Comparison of ENCODE assay signal across 1 cellular context in genomic region chrX:109719262-109719661, GRCh38.
A peak's percentile ranks its signal among the peaks of the same experiment; 100 is the strongest.
TF ChIP-seq lines count a peak whose summit lies in the region.

No MANE protein-coding gene starts in this region.

TF ChIP-seq in GM12878, 131 proteins besides CTCF, POLR2A, EP300 and RAD21:
- TF ChIP-seq, protein P1, sequence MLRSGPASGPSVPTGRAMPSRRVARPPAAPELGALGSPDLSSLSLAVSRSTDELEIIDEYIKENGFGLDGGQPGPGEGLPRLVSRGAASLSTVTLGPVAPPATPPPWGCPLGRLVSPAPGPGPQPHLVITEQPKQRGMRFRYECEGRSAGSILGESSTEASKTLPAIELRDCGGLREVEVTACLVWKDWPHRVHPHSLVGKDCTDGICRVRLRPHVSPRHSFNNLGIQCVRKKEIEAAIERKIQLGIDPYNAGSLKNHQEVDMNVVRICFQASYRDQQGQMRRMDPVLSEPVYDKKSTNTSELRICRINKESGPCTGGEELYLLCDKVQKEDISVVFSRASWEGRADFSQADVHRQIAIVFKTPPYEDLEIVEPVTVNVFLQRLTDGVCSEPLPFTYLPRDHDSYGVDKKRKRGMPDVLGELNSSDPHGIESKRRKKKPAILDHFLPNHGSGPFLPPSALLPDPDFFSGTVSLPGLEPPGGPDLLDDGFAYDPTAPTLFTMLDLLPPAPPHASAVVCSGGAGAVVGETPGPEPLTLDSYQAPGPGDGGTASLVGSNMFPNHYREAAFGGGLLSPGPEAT (IDR thresholded peaks at IDR 0.05; ENCODE audit: low read depth) = peak; percentile 25; the same call in 1 of the 2 replicates
- no peak for TF ChIP-seq MTA3 (IDR thresholded peaks at IDR 0.05; ENCODE audit: borderline replicate concordance, low read length)
- TF ChIP-seq BRCA1 (IDR thresholded peaks at IDR 0.05; ENCODE audit: low read depth, low read length) = no peak
- TF ChIP-seq RELA (IDR thresholded peaks at IDR 0.05; ENCODE audit: borderline replicate concordance, partially characterized antibody) = no peak
- TF ChIP-seq, protein P2, sequence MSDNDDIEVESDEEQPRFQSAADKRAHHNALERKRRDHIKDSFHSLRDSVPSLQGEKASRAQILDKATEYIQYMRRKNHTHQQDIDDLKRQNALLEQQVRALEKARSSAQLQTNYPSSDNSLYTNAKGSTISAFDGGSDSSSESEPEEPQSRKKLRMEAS (IDR thresholded peaks at IDR 0.05; ENCODE audit: low read depth, low read length) = no peak
- no peak for TF ChIP-seq ZBTB11 (CRISPR knock-in tag; IDR thresholded peaks at IDR 0.05)
- TF ChIP-seq RBBP5 (conservative IDR thresholded peaks at IDR 0.05) = no peak
- TF ChIP-seq NRF1 (conservative IDR thresholded peaks at IDR 0.05; ENCODE audit: low read depth, low read length) = no peak
- peak; percentile 63; the same call in 1 of the 2 replicates for TF ChIP-seq HSF1 (IDR thresholded peaks at IDR 0.05; ENCODE audit: low read depth, low read length)
TF ChIP-seq in GM12878: peak in this region for 2.
